In the genomic region with DNA sequence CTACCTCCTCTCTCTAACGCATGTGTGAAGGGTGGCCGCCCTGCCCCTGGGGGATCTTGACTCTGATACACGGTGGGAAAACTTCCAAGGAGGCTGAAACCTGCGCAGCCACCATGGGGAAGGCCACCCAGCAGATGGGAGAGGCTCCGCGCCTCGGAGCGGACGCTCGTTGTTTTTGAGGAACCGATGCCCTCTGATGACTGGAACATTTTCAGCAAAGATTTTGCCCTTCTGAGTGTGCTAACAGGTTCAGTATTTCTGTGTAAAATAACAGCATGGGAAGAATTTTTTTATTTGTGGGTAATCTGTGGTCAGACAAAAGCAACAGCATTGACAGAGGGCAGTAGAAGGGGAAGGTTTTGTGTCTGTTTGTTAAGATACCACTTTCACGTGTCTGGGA, we compare ENCODE assay signal across 17 cellular contexts. TPM values are rescaled to one million over a fixed set of nuclear protein-coding genes. Genes with fewer than 3 reads are reported as not detected.
DNase-seq lines count a peak whose midpoint lies in the region; ATAC-seq and TF ChIP-seq lines count a peak whose summit lies in the region.
"Had no signal": no experiment of that assay in that cellular context is flagged by ENCODE, and none has a peak within 500 bp of the region (broad histone marks: within the 10 kb centered on the region; RNA-seq: fewer than 3 reads in every experiment).

No MANE protein-coding gene starts in this region.

- H3K9me3 Mint-ChIP-seq in neural progenitor cell, result no peaks in the 10 kb centered on the region
- no peaks in the 10 kb centered on the region for H3K9me3 Mint-ChIP-seq in activated naive CD4-positive, alpha-beta T cell treated with anti-CD3 and anti-CD28 coated beads for 36 hours

- BruUV-seq in Panc1 (replicated peaks; lab: Mats Ljungman, UMichigan), result no TSS peak

- peak overlapping the region; percentile 87 for H3K27ac ChIP-seq in Panc1 (ENCODE audit: low read length)
- no peak overlapping the region for H3K27ac ChIP-seq in neuronal stem cell (replicated peaks; ENCODE audit: low read length)
- no peak overlapping the region for H3K27ac ChIP-seq in neural progenitor cell
- H3K27ac ChIP-seq: 22Rv1, BLaER1, SJCRH30 had no signal

- no peak overlapping the region for H3K27ac Mint-ChIP-seq in neural progenitor cell
- H3K27ac Mint-ChIP-seq in activated naive CD4-positive, alpha-beta T cell treated with anti-CD3 and anti-CD28 coated beads for 36 hours, result no peak overlapping the region

- H3K4me2 ChIP-seq in Loucy (ENCODE audit: low read depth, low read length, poor library complexity, severe bottlenecking), result peak overlapping the region; percentile 22
- no peak overlapping the region for H3K4me2 ChIP-seq in neuronal stem cell (ENCODE audit: insufficient read depth, low read length, poor library complexity, severe bottlenecking)
- H3K4me2 ChIP-seq in neural progenitor cell, result no peak overlapping the region
- H3K4me2 ChIP-seq: BLaER1 had no signal

- no peaks in the 10 kb centered on the region for H3K79me1 ChIP-seq in neuronal stem cell (ENCODE audit: low read depth, low read length)

- H3K36me3 Mint-ChIP-seq in neural progenitor cell, result no peaks in the 10 kb centered on the region
- no peaks in the 10 kb centered on the region for H3K36me3 Mint-ChIP-seq in activated naive CD4-positive, alpha-beta T cell treated with anti-CD3 and anti-CD28 coated beads for 36 hours (ENCODE audit: low read depth)

- no peaks in the 10 kb centered on the region for H3K27me3 ChIP-seq in Loucy (ENCODE audit: insufficient read depth, low read length, poor library complexity, severe bottlenecking)
- H3K27me3 ChIP-seq in Panc1 (ENCODE audit: control insufficient read depth, insufficient read depth, low read length), result no peaks in the 10 kb centered on the region
- peaks cover 0 to 9% (median 0%) of the 10 kb centered on the region in 3 experiments for H3K27me3 ChIP-seq in neuronal stem cell (ENCODE audit: control insufficient read depth in 3 of 3, insufficient read depth in 3 of 3, low read depth in 1 of 3, low read length in 3 of 3)
- H3K27me3 ChIP-seq in neural progenitor cell, result no peaks in the 10 kb centered on the region
- H3K27me3 ChIP-seq: BLaER1, SJCRH30 had no signal

- TF ChIP-seq CTCF in Loucy (conservative IDR thresholded peaks at IDR 0.05; ENCODE audit: low read length), result no peak
- TF ChIP-seq CTCF in Panc1 (IDR thresholded peaks at IDR 0.05), result no peak
- TF ChIP-seq CTCF in neural progenitor cell (IDR thresholded peaks at IDR 0.05), result no peak

- no peaks in the 10 kb centered on the region for H4K20me1 ChIP-seq in Loucy (ENCODE audit: insufficient read depth, low read length, poor library complexity, severe bottlenecking)
- no peaks in the 10 kb centered on the region for H4K20me1 ChIP-seq in neural progenitor cell (ENCODE audit: low read depth)
- H4K20me1 ChIP-seq: BLaER1 had no signal

- CTCF ChIA-PET in Panc1 (lab: Charles Lee), result no interaction called here
- CTCF ChIA-PET in activated naive CD4-positive, alpha-beta T cell treated with anti-CD3 and anti-CD28 coated beads for 36 hours (lab: Charles Lee), result no interaction called here

- peaks cover 12% of the 10 kb centered on the region for H3K4me1 Mint-ChIP-seq in neural progenitor cell
- H3K4me1 Mint-ChIP-seq in activated naive CD4-positive, alpha-beta T cell treated with anti-CD3 and anti-CD28 coated beads for 36 hours (ENCODE audit: low read depth), result no peaks in the 10 kb centered on the region

- WGBS in neuronal stem cell (ENCODE audit: extremely low coverage in 2 of 2, insufficient read length in 2 of 2, insufficient replicate concordance in 1 of 2), 2 donors, result no CpG with 5 or more reads among the region's 12 CpGs

- DNase-seq in NOMO-1 (lab: John Stamatoyannopoulos, UW; ENCODE audit: unreplicated experiment in 2 of 2), result peak; percentile 40 to 66
- DNase-seq in NOMO-1 treated with dmso at 0.1 percent for 144 hours (lab: John Stamatoyannopoulos, UW; ENCODE audit: unreplicated experiment), result no peak
- DNase-seq in Panc1 (ENCODE audit: low read depth, low spot score), result no peak
- DNase-seq in neuronal stem cell (ENCODE audit: low spot score), result no peak
- DNase-seq in islet precursor cell, result no peak
- DNase-seq in neural progenitor cell (ENCODE audit: low spot score), result no peak
- DNase-seq in activated naive CD4-positive, alpha-beta T cell treated with anti-CD3 and anti-CD28 coated beads for 36 hours, result no peak
- DNase-seq: Caco-2, Karpas-422, NCI-H1694, NCI-H2107, NCI-H345, NCI-H526 treated with DMSO at 0.1 percent for 48 hours, SJCRH30 had no signal

- no peak overlapping the region for H3K9ac ChIP-seq in Loucy (ENCODE audit: low read depth, low read length, poor library complexity, severe bottlenecking)
- no peak overlapping the region for H3K9ac ChIP-seq in neuronal stem cell (ENCODE audit: low read depth, low read length, poor library complexity)
- H3K9ac ChIP-seq in neural progenitor cell, result no peak overlapping the region
- H3K9ac ChIP-seq: BLaER1 had no signal

- no peak overlapping the region for H2AK5ac ChIP-seq in neuronal stem cell (ENCODE audit: low read depth, low read length)

- H2BK5ac ChIP-seq in neuronal stem cell (ENCODE audit: low read length), result no peak overlapping the region

- H3K9me2 ChIP-seq in Loucy (replicated peaks; ENCODE audit: low read depth, low read length), result no peaks in the 10 kb centered on the region

- no peak overlapping the region for H2BK120ac ChIP-seq in neuronal stem cell (ENCODE audit: low read depth, low read length)

- no peak for ATAC-seq in Panc1

- POLR2A ChIA-PET in Panc1 (lab: Charles Lee), result no interaction called here

- H3K4me1 ChIP-seq in Loucy (ENCODE audit: insufficient read depth, low read length, poor library complexity, severe bottlenecking), result peaks cover 31% of the 10 kb centered on the region
- peaks cover 41% of the 10 kb centered on the region for H3K4me1 ChIP-seq in Panc1 (ENCODE audit: control insufficient read depth, insufficient read depth, low read length)
- H3K4me1 ChIP-seq in neuronal stem cell (ENCODE audit: control insufficient read depth in 2 of 2, insufficient read depth in 1 of 2, low read depth in 1 of 2, low read length in 2 of 2), result peaks cover 0 to 2% of the 10 kb centered on the region in 2 donors
- H3K4me1 ChIP-seq in neural progenitor cell, result peaks cover 5% of the 10 kb centered on the region

- peak overlapping the region; percentile 62 for H3K18ac ChIP-seq in neuronal stem cell (ENCODE audit: low read length)

- in situ Hi-C loops in Panc1 (cut with HindIII; ENCODE audit: low pct_unique_long_range_greater_than_20kb, low sequenced_read_pairs), result no loop called here

- H3K9me3 ChIP-seq in Loucy (ENCODE audit: insufficient read depth, low read depth, low read length) (no peaks in the 10 kb centered on the region), Panc1 (ENCODE audit: control insufficient read depth, insufficient read depth, low read depth, low read length) (no peaks in the 10 kb centered on the region), neuronal stem cell (replicated peaks in 1 of 2; ENCODE audit: control insufficient read depth in 2 of 2, insufficient read depth in 1 of 2, low read depth in 1 of 2, low read length in 2 of 2) (peaks cover 0 to 2% of the 10 kb centered on the region in 2 donors), neural progenitor cell (ENCODE audit: low read depth) (no peaks in the 10 kb centered on the region)
- H3K9me3 ChIP-seq: BLaER1, Caco-2 had no signal

- no peak overlapping the region for H3K23ac ChIP-seq in neuronal stem cell (ENCODE audit: low read depth, low read length, poor library complexity)

- H3K79me2 ChIP-seq in Loucy (ENCODE audit: insufficient read depth, low read length) (no peaks in the 10 kb centered on the region), neural progenitor cell (ENCODE audit: low read depth) (no peaks in the 10 kb centered on the region)

- H4K91ac ChIP-seq in neuronal stem cell (ENCODE audit: low read depth, low read length, poor library complexity), result no peak overlapping the region

- H3K4me3 ChIP-seq in Loucy (ENCODE audit: low read length, poor library complexity, severe bottlenecking) (no peak overlapping the region), Panc1 (ENCODE audit: low read depth in 2 of 2, low read length in 2 of 2) (no peak overlapping the region), neuronal stem cell (ENCODE audit: low read length in 2 of 2) (no peak overlapping the region), neural progenitor cell (no peak overlapping the region)
- H3K4me3 ChIP-seq: BLaER1, SJCRH30 had no signal

- no peak overlapping the region for H2AFZ ChIP-seq in Loucy (ENCODE audit: low read length)
- H2AFZ ChIP-seq in neuronal stem cell (ENCODE audit: low read length), result no peak overlapping the region
- H2AFZ ChIP-seq in neural progenitor cell (replicated peaks), result no peak overlapping the region

- H3K36me3 ChIP-seq in Loucy (ENCODE audit: insufficient read depth, low read length), result no peaks in the 10 kb centered on the region
- no peaks in the 10 kb centered on the region for H3K36me3 ChIP-seq in Panc1 (ENCODE audit: control insufficient read depth, insufficient read depth, low read length)
- H3K36me3 ChIP-seq in neuronal stem cell (replicated peaks in 1 of 2; ENCODE audit: control insufficient read depth in 2 of 2, insufficient read depth in 2 of 2, low read length in 2 of 2), result peaks cover 0 to 4% of the 10 kb centered on the region in 2 donors
- no peaks in the 10 kb centered on the region for H3K36me3 ChIP-seq in neural progenitor cell
- H3K36me3 ChIP-seq: BLaER1, SJCRH30 had no signal

- no peak overlapping the region for H3K4ac ChIP-seq in neuronal stem cell (ENCODE audit: low read length)

- no peak overlapping the region for H3K4me3 Mint-ChIP-seq in neural progenitor cell
- no peak overlapping the region for H3K4me3 Mint-ChIP-seq in activated naive CD4-positive, alpha-beta T cell treated with anti-CD3 and anti-CD28 coated beads for 36 hours

- H3K27me3 Mint-ChIP-seq in neural progenitor cell (ENCODE audit: insufficient read depth, low read depth), result peaks cover 9% of the 10 kb centered on the region
- H3K27me3 Mint-ChIP-seq in activated naive CD4-positive, alpha-beta T cell treated with anti-CD3 and anti-CD28 coated beads for 36 hours (ENCODE audit: low read depth), result no peaks in the 10 kb centered on the region

- intact Hi-C loops in Panc1 (cut with micrococcal nuclease; ENCODE audit: unreplicated experiment), result no loop called here
- intact Hi-C loops in activated naive CD4-positive, alpha-beta T cell treated with anti-CD3 and anti-CD28 coated beads for 36 hours (cut with micrococcal nuclease), result no loop called here

- no peak overlapping the region for H3K14ac ChIP-seq in neuronal stem cell (ENCODE audit: low read length)

- H2BK15ac ChIP-seq in neuronal stem cell (ENCODE audit: low read length), result no peak overlapping the region

- H3F3A ChIP-seq in Loucy (ENCODE audit: low read depth), result no peaks in the 10 kb centered on the region
- H3F3A ChIP-seq in neural progenitor cell (ENCODE audit: low read depth), result peaks cover 11% of the 10 kb centered on the region

- H4K8ac ChIP-seq in neuronal stem cell (ENCODE audit: low read depth, low read length), result no peak overlapping the region

- H2BK12ac ChIP-seq in neuronal stem cell (ENCODE audit: low read length), result no peak overlapping the region

RNA-seq across cellular contexts. Expression of a gene that starts 16.7 kb away (rescaled TPM):
- total RNA-seq in Panc1 (2021; ENCODE audit: unreplicated experiment) (17.3 TPM), neural progenitor cell (ENCODE audit: low replicate concordance) (0.53 TPM in 1 of 2 replicates, not detected in the other)
- polyA plus RNA-seq in Panc1 (2012; ENCODE audit: insufficient read length), result 29.4 TPM
- polyA plus RNA-seq in neuronal stem cell (2013, experiment 1 of 2), result 0.26 TPM
- 0.19 TPM for polyA plus RNA-seq in neuronal stem cell (2013, experiment 2 of 2)
- not detected for total RNA-seq in activated naive CD4-positive, alpha-beta T cell treated with anti-CD3 and anti-CD28 coated beads for 36 hours

RNA-seq across cellular contexts. Expression of a gene that starts 47.8 kb away (rescaled TPM):
- total RNA-seq in Panc1 (2021; ENCODE audit: unreplicated experiment) (16.4 TPM), neural progenitor cell (ENCODE audit: low replicate concordance) (0.03 TPM in 1 of 2 replicates, not detected in the other)
- 4.8 TPM for polyA plus RNA-seq in Panc1 (2012; ENCODE audit: insufficient read length)
- polyA plus RNA-seq in neuronal stem cell (2013, experiment 1 of 2), result 0.01 TPM
- polyA plus RNA-seq in neuronal stem cell (2013, experiment 2 of 2), result 0.01 TPM
- 10 to 100 TPM; 33.6 to 33.8 TPM for total RNA-seq in activated naive CD4-positive, alpha-beta T cell treated with anti-CD3 and anti-CD28 coated beads for 36 hours

RNA-seq across cellular contexts. Expression of a gene that starts 59.8 kb away (rescaled TPM):
- total RNA-seq in Panc1 (2021; ENCODE audit: unreplicated experiment) (26.7 TPM), neural progenitor cell (ENCODE audit: low replicate concordance) (0.04 and 0.19 TPM in 2 replicates)
- 60.7 TPM for polyA plus RNA-seq in Panc1 (2012; ENCODE audit: insufficient read length)
- polyA plus RNA-seq in neuronal stem cell (2013, experiment 1 of 2), result 0.29 TPM
- polyA plus RNA-seq in neuronal stem cell (2013, experiment 2 of 2), result 0.28 TPM
- not detected for total RNA-seq in activated naive CD4-positive, alpha-beta T cell treated with anti-CD3 and anti-CD28 coated beads for 36 hours
- total RNA-seq: SJCRH30 had no signal

Comparison
In these comparisons a context has a peak if more than half of its experiments do, and no peak if none do; other contexts are left out.
1. DNase-seq: peak in NOMO-1 (2 of 2); none in NOMO-1 treated with dmso at 0.1 percent for 144 hours (single experiment), Panc1 (single experiment), neuronal stem cell (single experiment), islet precursor cell (single experiment), neural progenitor cell (single experiment) and activated naive CD4-positive, alpha-beta T cell treated with anti-CD3 and anti-CD28 coated beads for 36 hours (single experiment).
2. RNA of a gene that starts 16.7 kb away (total RNA-seq): 17.3 TPM in Panc1 (single experiment); 0.53 TPM in neural progenitor cell and not detected in activated naive CD4-positive, alpha-beta T cell treated with anti-CD3 and anti-CD28 coated beads for 36 hours; every median in the first group is over 10 times any median in the second.
3. RNA of a gene that starts 47.8 kb away (total RNA-seq): 33.6 to 33.8 TPM in activated naive CD4-positive, alpha-beta T cell treated with anti-CD3 and anti-CD28 coated beads for 36 hours and 16.4 TPM in Panc1 (single experiment); 0.03 TPM in neural progenitor cell; every median in the first group is over 10 times any median in the second.
4. RNA of a gene that starts 59.8 kb away (total RNA-seq): 26.7 TPM in Panc1 (single experiment); not detected in activated naive CD4-positive, alpha-beta T cell treated with anti-CD3 and anti-CD28 coated beads for 36 hours and 0.04 to 0.19 TPM in neural progenitor cell; every median in the first group is over 10 times any median in the second.